Comparison of ENCODE assay signal across 1 cellular context in the genomic region with DNA sequence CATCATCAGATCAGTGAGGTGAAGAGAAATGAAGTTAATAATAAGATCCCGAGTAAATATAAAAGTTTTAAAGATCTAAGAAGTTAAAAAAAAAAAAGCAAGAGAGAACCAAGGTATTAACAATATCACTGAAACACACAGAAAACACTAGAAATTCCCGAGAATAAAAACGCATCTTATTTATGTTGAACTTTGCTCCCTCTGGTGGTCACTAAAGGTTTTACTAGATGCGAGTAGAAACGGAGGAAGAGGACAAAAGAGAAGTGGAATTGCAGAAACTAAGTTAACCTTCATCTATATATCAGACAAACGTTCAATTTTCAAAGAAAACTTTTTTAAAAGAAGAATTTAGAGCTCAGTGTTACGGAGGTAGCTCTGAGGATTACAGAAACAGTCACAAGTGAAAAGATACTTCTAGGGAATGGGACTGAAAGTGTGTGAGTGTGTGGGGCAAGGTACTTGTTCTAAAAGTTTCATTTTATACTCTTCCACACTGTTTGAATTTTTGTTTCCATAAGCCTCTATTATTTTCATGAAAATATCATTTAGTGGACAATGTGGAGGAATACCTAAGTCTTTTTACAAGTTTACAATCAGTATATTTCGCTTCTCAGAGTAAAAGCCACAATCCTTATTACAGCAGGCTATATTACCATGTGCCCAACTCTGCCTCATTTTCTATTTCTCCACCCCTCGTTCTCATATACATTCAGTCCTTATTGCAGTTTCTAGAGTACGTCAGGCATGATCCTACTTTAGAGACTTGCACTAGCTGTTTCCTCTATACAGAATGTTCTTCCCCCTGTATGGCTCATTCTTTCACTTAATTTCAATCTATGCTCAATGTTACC.
TF ChIP-seq lines count a peak whose summit lies in the region.

No MANE protein-coding gene starts in this region.

TF ChIP-seq in SK-N-SH treated with all-trans-retinoic acid at 6 μM for 48 hours, 23 proteins besides CTCF, POLR2A, EP300 and RAD21 (continued from another document):
- TF ChIP-seq, protein P1, sequence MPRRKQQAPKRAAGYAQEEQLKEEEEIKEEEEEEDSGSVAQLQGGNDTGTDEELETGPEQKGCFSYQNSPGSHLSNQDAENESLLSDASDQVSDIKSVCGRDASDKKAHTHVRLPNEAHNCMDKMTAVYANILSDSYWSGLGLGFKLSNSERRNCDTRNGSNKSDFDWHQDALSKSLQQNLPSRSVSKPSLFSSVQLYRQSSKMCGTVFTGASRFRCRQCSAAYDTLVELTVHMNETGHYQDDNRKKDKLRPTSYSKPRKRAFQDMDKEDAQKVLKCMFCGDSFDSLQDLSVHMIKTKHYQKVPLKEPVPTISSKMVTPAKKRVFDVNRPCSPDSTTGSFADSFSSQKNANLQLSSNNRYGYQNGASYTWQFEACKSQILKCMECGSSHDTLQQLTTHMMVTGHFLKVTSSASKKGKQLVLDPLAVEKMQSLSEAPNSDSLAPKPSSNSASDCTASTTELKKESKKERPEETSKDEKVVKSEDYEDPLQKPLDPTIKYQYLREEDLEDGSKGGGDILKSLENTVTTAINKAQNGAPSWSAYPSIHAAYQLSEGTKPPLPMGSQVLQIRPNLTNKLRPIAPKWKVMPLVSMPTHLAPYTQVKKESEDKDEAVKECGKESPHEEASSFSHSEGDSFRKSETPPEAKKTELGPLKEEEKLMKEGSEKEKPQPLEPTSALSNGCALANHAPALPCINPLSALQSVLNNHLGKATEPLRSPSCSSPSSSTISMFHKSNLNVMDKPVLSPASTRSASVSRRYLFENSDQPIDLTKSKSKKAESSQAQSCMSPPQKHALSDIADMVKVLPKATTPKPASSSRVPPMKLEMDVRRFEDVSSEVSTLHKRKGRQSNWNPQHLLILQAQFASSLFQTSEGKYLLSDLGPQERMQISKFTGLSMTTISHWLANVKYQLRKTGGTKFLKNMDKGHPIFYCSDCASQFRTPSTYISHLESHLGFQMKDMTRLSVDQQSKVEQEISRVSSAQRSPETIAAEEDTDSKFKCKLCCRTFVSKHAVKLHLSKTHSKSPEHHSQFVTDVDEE (CRISPR knock-in tag; IDR thresholded peaks at IDR 0.05) = no peak
- TF ChIP-seq ISL1 (CRISPR knock-in tag; IDR thresholded peaks at IDR 0.05) = no peak
- TF ChIP-seq ZC3H10 (CRISPR knock-in tag; IDR thresholded peaks at IDR 0.05) = no peak
- TF ChIP-seq ESRRG (CRISPR knock-in tag; IDR thresholded peaks at IDR 0.05) = no peak
- TF ChIP-seq CSDC2 (CRISPR knock-in tag; IDR thresholded peaks at IDR 0.05) = no peak
- TF ChIP-seq TOX (CRISPR knock-in tag; IDR thresholded peaks at IDR 0.05; ENCODE audit: borderline replicate concordance) = no peak
- no peak for TF ChIP-seq OSR1 (CRISPR knock-in tag; IDR thresholded peaks at IDR 0.05)
- TF ChIP-seq, protein P2, sequence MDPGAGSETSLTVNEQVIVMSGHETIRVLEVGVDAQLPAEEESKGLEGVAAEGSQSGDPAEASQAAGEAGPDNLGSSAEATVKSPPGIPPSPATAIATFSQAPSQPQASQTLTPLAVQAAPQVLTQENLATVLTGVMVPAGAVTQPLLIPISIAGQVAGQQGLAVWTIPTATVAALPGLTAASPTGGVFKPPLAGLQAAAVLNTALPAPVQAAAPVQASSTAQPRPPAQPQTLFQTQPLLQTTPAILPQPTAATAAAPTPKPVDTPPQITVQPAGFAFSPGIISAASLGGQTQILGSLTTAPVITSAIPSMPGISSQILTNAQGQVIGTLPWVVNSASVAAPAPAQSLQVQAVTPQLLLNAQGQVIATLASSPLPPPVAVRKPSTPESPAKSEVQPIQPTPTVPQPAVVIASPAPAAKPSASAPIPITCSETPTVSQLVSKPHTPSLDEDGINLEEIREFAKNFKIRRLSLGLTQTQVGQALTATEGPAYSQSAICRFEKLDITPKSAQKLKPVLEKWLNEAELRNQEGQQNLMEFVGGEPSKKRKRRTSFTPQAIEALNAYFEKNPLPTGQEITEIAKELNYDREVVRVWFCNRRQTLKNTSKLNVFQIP (CRISPR knock-in tag; IDR thresholded peaks at IDR 0.05; ENCODE audit: borderline replicate concordance, low read depth) = no peak
- TF ChIP-seq ARNTL (CRISPR knock-in tag; IDR thresholded peaks at IDR 0.05; ENCODE audit: borderline replicate concordance, low read depth) = no peak
